ENCODE assay signal across 15 cellular contexts in the genomic region with DNA sequence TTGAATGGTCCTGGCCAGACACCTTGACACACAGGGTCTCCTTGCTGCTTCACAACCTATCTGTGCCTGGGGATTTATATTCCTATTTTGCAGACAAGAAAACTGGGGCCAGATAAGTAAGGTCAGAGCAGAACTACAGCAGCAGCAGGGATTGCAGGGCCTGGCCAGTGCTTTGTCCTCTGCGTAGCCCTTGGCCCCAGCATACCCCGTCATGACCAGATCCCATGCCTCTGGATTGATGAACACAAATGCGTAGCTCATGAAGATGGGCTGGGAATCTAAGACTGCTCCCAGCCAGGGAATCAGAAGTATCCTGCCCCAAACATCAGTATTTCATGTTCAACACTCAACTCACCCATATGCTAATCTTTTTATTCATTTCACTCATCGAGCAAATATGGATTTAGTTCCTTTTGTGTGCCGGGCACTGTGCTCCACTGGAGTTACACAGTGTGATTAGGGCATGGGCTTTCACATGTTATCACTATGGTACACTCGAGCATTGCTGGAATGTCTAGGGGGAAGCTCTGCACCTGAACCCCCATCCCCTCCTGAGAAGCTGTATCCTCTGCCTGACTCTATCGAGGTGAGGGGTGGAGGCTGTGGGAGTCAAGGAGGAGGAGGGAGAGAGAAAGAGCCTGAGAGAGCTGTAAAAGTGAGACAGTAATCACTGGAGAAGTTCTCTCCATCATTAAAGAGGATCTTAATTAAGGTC.
A peak's percentile ranks its signal among the peaks of the same experiment; 100 is the strongest.
DNase-seq lines count a peak whose midpoint lies in the region; ATAC-seq and TF ChIP-seq lines count a peak whose summit lies in the region.
"Had no signal": no experiment of that assay in that cellular context is flagged by ENCODE, and none has a peak within 500 bp of the region (broad histone marks: within the 10 kb centered on the region; RNA-seq: fewer than 3 reads in every experiment).

No MANE protein-coding gene starts in this region.

- no peak overlapping the region for H3K4me3 Mint-ChIP-seq in activated CD4-positive, alpha-beta T cell treated with anti-CD3 and anti-CD28 coated beads, Interleukin-2, amount 10 ng/mL, durations not matched to agents 24 days and 14 days
- no peak overlapping the region for H3K4me3 Mint-ChIP-seq in activated CD4-positive, alpha-beta T cell treated with anti-CD3 and anti-CD28 coated beads for 36 hours
- no peak overlapping the region for H3K4me3 Mint-ChIP-seq in chondrocyte (ENCODE audit: unreplicated experiment)
- H3K4me3 Mint-ChIP-seq: CD8-positive, alpha-beta memory T cell had no signal

- H3K4me1 Mint-ChIP-seq in activated CD4-positive, alpha-beta T cell treated with anti-CD3 and anti-CD28 coated beads, Interleukin-2, amount 10 ng/mL, durations not matched to agents 24 days and 14 days = no peaks in the 10 kb centered on the region
- H3K4me1 Mint-ChIP-seq in activated CD4-positive, alpha-beta T cell treated with anti-CD3 and anti-CD28 coated beads for 36 hours = no peaks in the 10 kb centered on the region
- H3K4me1 Mint-ChIP-seq in chondrocyte (ENCODE audit: low read depth) = no peaks in the 10 kb centered on the region
- H3K4me1 Mint-ChIP-seq: CD8-positive, alpha-beta memory T cell had no signal

- H3K36me3 Mint-ChIP-seq in activated CD4-positive, alpha-beta T cell treated with anti-CD3 and anti-CD28 coated beads, Interleukin-2, amount 10 ng/mL, durations not matched to agents 24 days and 14 days (ENCODE audit: low read depth) = no peaks in the 10 kb centered on the region
- no peaks in the 10 kb centered on the region for H3K36me3 Mint-ChIP-seq in activated CD4-positive, alpha-beta T cell treated with anti-CD3 and anti-CD28 coated beads for 36 hours (ENCODE audit: low read depth)
- no peaks in the 10 kb centered on the region for H3K36me3 Mint-ChIP-seq in chondrocyte (ENCODE audit: low read depth)
- H3K36me3 Mint-ChIP-seq: CD8-positive, alpha-beta memory T cell had no signal

- WGBS in lower leg skin, 2 donors = 85 to 88% methylated on average over 7 of the region's 7 CpGs

- no peak for ATAC-seq in activated CD4-positive, alpha-beta T cell treated with anti-CD3 and anti-CD28 coated beads for 36 hours
- ATAC-seq in left lobe of liver (no peak), HG03159 (IDR thresholded peaks at IDR 0.05; ENCODE audit: unreplicated experiment) (no peak), GM19395 (IDR thresholded peaks at IDR 0.05; ENCODE audit: unreplicated experiment) (no peak)
- ATAC-seq: HepG2 had no signal

- H3K9me3 Mint-ChIP-seq in activated CD4-positive, alpha-beta T cell treated with anti-CD3 and anti-CD28 coated beads, Interleukin-2, amount 10 ng/mL, durations not matched to agents 24 days and 14 days = no peaks in the 10 kb centered on the region
- H3K9me3 Mint-ChIP-seq in activated CD4-positive, alpha-beta T cell treated with anti-CD3 and anti-CD28 coated beads for 36 hours (ENCODE audit: low read depth) = no peaks in the 10 kb centered on the region
- no peaks in the 10 kb centered on the region for H3K9me3 Mint-ChIP-seq in chondrocyte (ENCODE audit: low read depth)

- H3K27ac Mint-ChIP-seq in activated CD4-positive, alpha-beta T cell treated with anti-CD3 and anti-CD28 coated beads, Interleukin-2, amount 10 ng/mL, durations not matched to agents 24 days and 14 days = no peak overlapping the region
- no peak overlapping the region for H3K27ac Mint-ChIP-seq in activated CD4-positive, alpha-beta T cell treated with anti-CD3 and anti-CD28 coated beads for 36 hours
- no peak overlapping the region for H3K27ac Mint-ChIP-seq in chondrocyte (ENCODE audit: unreplicated experiment)
- H3K27ac Mint-ChIP-seq: CD8-positive, alpha-beta memory T cell had no signal

- H3K4me3 ChIP-seq in lower leg skin (ENCODE audit: low read depth, poor library complexity, severe bottlenecking) = no peak overlapping the region
- H3K4me3 ChIP-seq: BLaER1 had no signal

- TF ChIP-seq POLR2A in lower leg skin (IDR thresholded peaks at IDR 0.05) = no peak

- POLR2A ChIA-PET in activated CD4-positive, alpha-beta T cell treated with anti-CD3 and anti-CD28 coated beads for 36 hours (lab: Charles Lee) = no interaction called here

- intact Hi-C loops in activated CD4-positive, alpha-beta T cell treated with anti-CD3 and anti-CD28 coated beads, Interleukin-2, amount 10 ng/mL, durations not matched to agents 24 days and 14 days (cut with micrococcal nuclease) = no loop called here
- intact Hi-C loops in activated CD4-positive, alpha-beta T cell treated with anti-CD3 and anti-CD28 coated beads for 36 hours (cut with DNase I, micrococcal nuclease) = no loop called here
- intact Hi-C loops in posterior vena cava (cut with DNase I) (no loop called here), lower leg skin (cut with DNase I; ENCODE audit: low total_unique reads) (no loop called here)

- CTCF ChIA-PET in activated CD4-positive, alpha-beta T cell treated with anti-CD3 and anti-CD28 coated beads for 36 hours (lab: Charles Lee) = no interaction called here

- TF ChIP-seq CTCF in chondrocyte (IDR thresholded peaks at IDR 0.05) (no peak), lower leg skin (IDR thresholded peaks at IDR 0.05) (no peak)

- H3K27me3 Mint-ChIP-seq in activated CD4-positive, alpha-beta T cell treated with anti-CD3 and anti-CD28 coated beads, Interleukin-2, amount 10 ng/mL, durations not matched to agents 24 days and 14 days = no peaks in the 10 kb centered on the region
- peaks cover 10% of the 10 kb centered on the region for H3K27me3 Mint-ChIP-seq in activated CD4-positive, alpha-beta T cell treated with anti-CD3 and anti-CD28 coated beads for 36 hours
- H3K27me3 Mint-ChIP-seq in chondrocyte (ENCODE audit: low read depth) = peaks cover 1% of the 10 kb centered on the region

- DNase-seq in activated CD4-positive, alpha-beta T cell treated with anti-CD3 and anti-CD28 coated beads, Interleukin-2, amount 10 ng/mL, durations not matched to agents 24 days and 14 days = peak; percentile 31
- no peak for DNase-seq in activated CD4-positive, alpha-beta T cell treated with anti-CD3 and anti-CD28 coated beads for 36 hours
- peak; percentile 17 for DNase-seq in chondrocyte (ENCODE audit: low spot score)
- DNase-seq in left lobe of liver (ENCODE audit: low spot score) = peak; percentile 14
- DNase-seq in posterior vena cava (ENCODE audit: low spot score) = peak; percentile 26
- no peak for DNase-seq in lower leg skin (ENCODE audit: low spot score in 2 of 2)
- DNase-seq: AML-193; Caco-2; CD8-positive, alpha-beta memory T cell; DND-41; GF-D8 had no signal

Comparison
In these comparisons a context has a peak if more than half of its experiments do, and no peak if none do; other contexts are left out.
1. DNase-seq: peak in activated CD4-positive, alpha-beta T cell treated with anti-CD3 and anti-CD28 coated beads, Interleukin-2, amount 10 ng/mL, durations not matched to agents 24 days and 14 days (single experiment), chondrocyte (single experiment), left lobe of liver (single experiment) and posterior vena cava (single experiment); none in activated CD4-positive, alpha-beta T cell treated with anti-CD3 and anti-CD28 coated beads for 36 hours (single experiment) and lower leg skin (0 of 2).